ENCODE assay signal across 20 cellular contexts in the genomic region with DNA sequence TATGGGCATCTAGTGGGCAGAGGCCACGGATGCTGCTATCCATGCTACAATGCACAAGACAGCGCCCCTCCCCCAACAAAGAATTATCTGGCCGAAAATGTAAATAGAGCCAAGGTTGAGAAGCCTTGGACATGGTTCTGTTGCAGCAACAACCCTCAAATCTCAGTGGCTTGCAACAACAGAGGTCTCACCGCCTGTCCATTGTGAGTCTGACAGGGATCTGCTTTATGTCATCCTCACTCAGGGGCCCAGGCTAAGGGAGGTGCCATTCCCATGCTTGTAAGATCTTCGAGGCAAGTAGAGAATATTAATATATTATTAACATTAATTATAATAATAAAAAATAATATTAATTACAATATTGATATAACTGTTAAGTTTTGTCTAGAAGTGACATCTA. TPM values are rescaled to one million over a fixed set of nuclear protein-coding genes. Genes with fewer than 3 reads are reported as not detected.
DNase-seq lines count a peak whose midpoint lies in the region; ATAC-seq and TF ChIP-seq lines count a peak whose summit lies in the region.
"Had no signal": no experiment of that assay in that cellular context is flagged by ENCODE, and none has a peak within 500 bp of the region (broad histone marks: within the 10 kb centered on the region; RNA-seq: fewer than 3 reads in every experiment).

No MANE protein-coding gene starts in this region.

- H3K27me3 ChIP-seq in right atrium auricular region (no peaks in the 10 kb centered on the region), heart right ventricle (no peaks in the 10 kb centered on the region), trophoblast cell (ENCODE audit: insufficient read depth, low read length) (no peaks in the 10 kb centered on the region)

- DNase-seq in Right ventricle myocardium inferior (ENCODE audit: missing footprints) (no peak), right atrium auricular region (ENCODE audit: low spot score) (no peak), ELF-1 (ENCODE audit: low read depth, low spot score) (peak; percentile 31), heart right ventricle (peak in 1 of 2 donors; percentile 43), trophoblast cell (no peak)
- DNase-seq in stimulated activated CD4-positive, alpha-beta T cell treated with anti-CD3 and anti-CD28 coated beads, Interleukin-15, amount 100 ng/mL, for 24 hours = no peak
- no peak for DNase-seq in activated CD4-positive, alpha-beta T cell treated with anti-CD3 and anti-CD28 coated beads for 36 hours
- DNase-seq: AML-193; Caco-2; CD4-positive, alpha-beta T cell; DMS153; DMS79; GF-D8; GOT3; H7; HFFc6 had no signal

- H3K4me1 ChIP-seq in right atrium auricular region (peaks cover 0 to 14% of the 10 kb centered on the region in 2 donors), heart right ventricle (peaks cover 0 to 41% (median 5%) of the 10 kb centered on the region in 9 donors), trophoblast cell (ENCODE audit: control insufficient read depth in 1 of 2, insufficient read depth in 2 of 2, low read length in 2 of 2) (peaks cover 3% of the 10 kb centered on the region in 2 experiments)
- H3K4me1 ChIP-seq: Caco-2 had no signal

- H4K8ac ChIP-seq in trophoblast cell (ENCODE audit: low read depth, low read length) = no peak overlapping the region

- no peak overlapping the region for H4K12ac ChIP-seq in trophoblast cell (ENCODE audit: low read depth, low read length)

- no peak overlapping the region for H2BK5ac ChIP-seq in trophoblast cell (ENCODE audit: low read depth, low read length, poor library complexity)

- no peak overlapping the region for H2AFZ ChIP-seq in trophoblast cell (ENCODE audit: insufficient read depth, low read length, poor library complexity)

- H3K9me3 Mint-ChIP-seq in activated CD4-positive, alpha-beta T cell treated with anti-CD3 and anti-CD28 coated beads for 36 hours (ENCODE audit: low read depth) = no peaks in the 10 kb centered on the region
- H3K9me3 Mint-ChIP-seq: CD4-positive, alpha-beta T cell; HFFc6 had no signal

- H3K27me3 Mint-ChIP-seq in activated CD4-positive, alpha-beta T cell treated with anti-CD3 and anti-CD28 coated beads for 36 hours = no peaks in the 10 kb centered on the region
- H3K27me3 Mint-ChIP-seq: CD4-positive, alpha-beta T cell had no signal

- H3K36me3 ChIP-seq in right atrium auricular region (peaks cover 8% of the 10 kb centered on the region), heart right ventricle (peaks cover 0 to 66% (median 9%) of the 10 kb centered on the region in 9 donors), trophoblast cell (ENCODE audit: control insufficient read depth in 1 of 2, insufficient read depth in 2 of 2, low read length in 2 of 2) (peaks cover 10 to 18% of the 10 kb centered on the region in 2 experiments)

- H3K4me2 ChIP-seq in trophoblast cell (ENCODE audit: low read length) = no peak overlapping the region
- H3K4me2 ChIP-seq: A549 had no signal

- TF ChIP-seq CTCF in right atrium auricular region (IDR thresholded peaks at IDR 0.05) (no peak), heart right ventricle (IDR thresholded peaks at IDR 0.05) (no peak)

- H2BK12ac ChIP-seq in trophoblast cell (ENCODE audit: low read length) = no peak overlapping the region

- H3K27ac ChIP-seq in right atrium auricular region (no peak overlapping the region), heart right ventricle (peak overlapping the region in 4 of 10 donors; percentile 0 to 24 (median 15)), trophoblast cell (ENCODE audit: low read depth, low read length) (no peak overlapping the region)
- H3K27ac ChIP-seq: 22Rv1, A549, C4-2B had no signal

- H3K27ac Mint-ChIP-seq in activated CD4-positive, alpha-beta T cell treated with anti-CD3 and anti-CD28 coated beads for 36 hours = no peak overlapping the region
- H3K27ac Mint-ChIP-seq: CD4-positive, alpha-beta T cell; HFFc6 had no signal

- no peak overlapping the region for H3K23ac ChIP-seq in trophoblast cell (ENCODE audit: low read length)

- H3K9ac ChIP-seq in trophoblast cell (ENCODE audit: low read length) = no peak overlapping the region

- H3K18ac ChIP-seq in trophoblast cell (ENCODE audit: low read length) = peak overlapping the region; percentile 42

- H3K79me2 ChIP-seq in trophoblast cell (ENCODE audit: control insufficient read depth, insufficient read depth, low read length, poor library complexity) = no peaks in the 10 kb centered on the region

- no peak overlapping the region for H4K91ac ChIP-seq in trophoblast cell (ENCODE audit: low read depth, low read length)

- no peak overlapping the region for H2BK120ac ChIP-seq in trophoblast cell (ENCODE audit: insufficient read depth, low read length, poor library complexity)

- H3K4me3 ChIP-seq in right atrium auricular region (no peak overlapping the region), heart right ventricle (no peak overlapping the region), trophoblast cell (ENCODE audit: low read depth, low read length) (no peak overlapping the region)
- H3K4me3 ChIP-seq: A549 had no signal

- H3K4me3 Mint-ChIP-seq in activated CD4-positive, alpha-beta T cell treated with anti-CD3 and anti-CD28 coated beads for 36 hours = no peak overlapping the region
- H3K4me3 Mint-ChIP-seq: CD4-positive, alpha-beta T cell; HFFc6 had no signal

- CTCF ChIA-PET in activated CD4-positive, alpha-beta T cell treated with anti-CD3 and anti-CD28 coated beads for 36 hours (lab: Charles Lee) = interaction anchor here (0.6 to 1.6 kb wide), 4 partner anchors 30 to 148 kb away, joined by 3 to 5 read pairs (median 4); no protein-coding TSS in a partner anchor

- no peak overlapping the region for H3K14ac ChIP-seq in trophoblast cell (ENCODE audit: low read length)

- H2AK5ac ChIP-seq in trophoblast cell (ENCODE audit: low read length) = no peak overlapping the region

- intact Hi-C loops in Right ventricle myocardium inferior (cut with DNase I) = no loop called here
- intact Hi-C loops in heart right ventricle (cut with DNase I) = no loop called here
- intact Hi-C loops in activated CD4-positive, alpha-beta T cell treated with anti-CD3 and anti-CD28 coated beads for 36 hours (cut with DNase I, micrococcal nuclease) = no loop called here

- H3K36me3 Mint-ChIP-seq in activated CD4-positive, alpha-beta T cell treated with anti-CD3 and anti-CD28 coated beads for 36 hours (ENCODE audit: low read depth) = peaks cover 7% of the 10 kb centered on the region

- H3K79me1 ChIP-seq in trophoblast cell (ENCODE audit: low read length) = no peaks in the 10 kb centered on the region

- POLR2A ChIA-PET in activated CD4-positive, alpha-beta T cell treated with anti-CD3 and anti-CD28 coated beads for 36 hours (lab: Charles Lee) = no interaction called here

- WGBS in heart right ventricle, 2 donors = 44 to 53% methylated on average over 5 of the region's 5 CpGs
- WGBS in trophoblast cell (ENCODE audit: extremely low coverage, insufficient coverage, insufficient read length) = no CpG with 5 or more reads among the region's 5 CpGs

- H3K4me1 Mint-ChIP-seq in activated CD4-positive, alpha-beta T cell treated with anti-CD3 and anti-CD28 coated beads for 36 hours = peaks cover 2% of the 10 kb centered on the region

- ATAC-seq in Right ventricle myocardium inferior (peak; percentile 70), heart right ventricle (peak in 6 of 8 donors; percentile 55 to 84 (median 62))
- no peak for ATAC-seq in activated CD4-positive, alpha-beta T cell treated with anti-CD3 and anti-CD28 coated beads for 36 hours
- ATAC-seq: A549, HCT116 had no signal

- no peaks in the 10 kb centered on the region for H3K9me3 ChIP-seq in right atrium auricular region
- no peaks in the 10 kb centered on the region for H3K9me3 ChIP-seq in heart right ventricle
- H3K9me3 ChIP-seq in trophoblast cell (ENCODE audit: insufficient read depth, low read depth, low read length) = no peaks in the 10 kb centered on the region
- H3K9me3 ChIP-seq: A549, Caco-2 had no signal

- no peak overlapping the region for H3K4ac ChIP-seq in trophoblast cell (ENCODE audit: low read depth, low read length)

RNA-seq across cellular contexts. Expression of a gene that starts 9.5 kb away (rescaled TPM):
- total RNA-seq in Right ventricle myocardium inferior (42.7 TPM), right atrium auricular region (10 to 100 TPM; 30.3 to 39.6 TPM), heart right ventricle (10 to 100 TPM; 37.6 to 52.8 (median 43.3) TPM)
- 10 to 100 TPM; 25.3 to 71.7 TPM for polyA plus RNA-seq in heart right ventricle
- 21.1 TPM in 2 replicates for polyA plus RNA-seq in trophoblast cell (2013)
- total RNA-seq in activated CD4-positive, alpha-beta T cell treated with anti-CD3 and anti-CD28 coated beads for 36 hours = 10 to 100 TPM; 53.1 to 64.1 TPM

RNA-seq across cellular contexts. Expression of a gene that starts 22.2 kb away (rescaled TPM):
- total RNA-seq in Right ventricle myocardium inferior (32.1 TPM), right atrium auricular region (10 to 100 TPM; 29.7 to 54.3 TPM), heart right ventricle (10 to 100 TPM; 22.0 to 31.9 (median 27.0) TPM)
- polyA plus RNA-seq in heart right ventricle = 10 to 100 TPM; 25.8 to 54.5 TPM
- 97.8 and 104 TPM in 2 replicates for polyA plus RNA-seq in trophoblast cell (2013)
- total RNA-seq in activated CD4-positive, alpha-beta T cell treated with anti-CD3 and anti-CD28 coated beads for 36 hours = 10 to 100 TPM; 55.0 to 64.8 TPM

RNA-seq across cellular contexts. Expression of a gene that starts 25.5 kb away (rescaled TPM):
- total RNA-seq in Right ventricle myocardium inferior = 37.7 TPM
- 10 to 100 TPM; 25.5 to 27.5 TPM for total RNA-seq in right atrium auricular region
- 10 to 100 TPM; 28.3 to 39.0 (median 34.3) TPM for total RNA-seq in heart right ventricle
- polyA plus RNA-seq in heart right ventricle = 10 to 100 TPM; 11.2 to 14.9 TPM
- 28.1 and 28.4 TPM in 2 replicates for polyA plus RNA-seq in trophoblast cell (2013)
- total RNA-seq in activated CD4-positive, alpha-beta T cell treated with anti-CD3 and anti-CD28 coated beads for 36 hours = 10 to 100 TPM; 34.5 to 38.6 TPM

RNA-seq across cellular contexts. Expression of a gene that starts 31.8 kb away (rescaled TPM):
- 7.8 TPM for total RNA-seq in Right ventricle myocardium inferior
- total RNA-seq in right atrium auricular region = 1 to 10 TPM; 5.5 to 8.8 TPM
- 10 to 100 TPM in 2 of 10 donors, 1 to 10 TPM in 8; 5.3 to 14.1 (median 7.9) TPM for total RNA-seq in heart right ventricle
- 10 to 100 TPM; 14.9 to 22.2 TPM for polyA plus RNA-seq in heart right ventricle
- polyA plus RNA-seq in trophoblast cell (2013) = 48.7 and 50.7 TPM in 2 replicates
- 10 to 100 TPM; 27.4 to 35.6 TPM for total RNA-seq in activated CD4-positive, alpha-beta T cell treated with anti-CD3 and anti-CD28 coated beads for 36 hours

RNA-seq across cellular contexts. Expression of a gene that starts 56.5 kb away (rescaled TPM):
- total RNA-seq in Right ventricle myocardium inferior (32.8 TPM), right atrium auricular region (10 to 100 TPM; 22.4 to 26.3 TPM), heart right ventricle (10 to 100 TPM; 27.8 to 44.3 (median 40.1) TPM)
- polyA plus RNA-seq in heart right ventricle = 10 to 100 TPM; 25.7 to 26.9 TPM
- 15.7 and 16.7 TPM in 2 replicates for polyA plus RNA-seq in trophoblast cell (2013)
- total RNA-seq in activated CD4-positive, alpha-beta T cell treated with anti-CD3 and anti-CD28 coated beads for 36 hours = 10 to 100 TPM; 31.9 to 46.0 TPM
